10 cellular contexts compared by ENCODE assay signal in the genomic region with DNA sequence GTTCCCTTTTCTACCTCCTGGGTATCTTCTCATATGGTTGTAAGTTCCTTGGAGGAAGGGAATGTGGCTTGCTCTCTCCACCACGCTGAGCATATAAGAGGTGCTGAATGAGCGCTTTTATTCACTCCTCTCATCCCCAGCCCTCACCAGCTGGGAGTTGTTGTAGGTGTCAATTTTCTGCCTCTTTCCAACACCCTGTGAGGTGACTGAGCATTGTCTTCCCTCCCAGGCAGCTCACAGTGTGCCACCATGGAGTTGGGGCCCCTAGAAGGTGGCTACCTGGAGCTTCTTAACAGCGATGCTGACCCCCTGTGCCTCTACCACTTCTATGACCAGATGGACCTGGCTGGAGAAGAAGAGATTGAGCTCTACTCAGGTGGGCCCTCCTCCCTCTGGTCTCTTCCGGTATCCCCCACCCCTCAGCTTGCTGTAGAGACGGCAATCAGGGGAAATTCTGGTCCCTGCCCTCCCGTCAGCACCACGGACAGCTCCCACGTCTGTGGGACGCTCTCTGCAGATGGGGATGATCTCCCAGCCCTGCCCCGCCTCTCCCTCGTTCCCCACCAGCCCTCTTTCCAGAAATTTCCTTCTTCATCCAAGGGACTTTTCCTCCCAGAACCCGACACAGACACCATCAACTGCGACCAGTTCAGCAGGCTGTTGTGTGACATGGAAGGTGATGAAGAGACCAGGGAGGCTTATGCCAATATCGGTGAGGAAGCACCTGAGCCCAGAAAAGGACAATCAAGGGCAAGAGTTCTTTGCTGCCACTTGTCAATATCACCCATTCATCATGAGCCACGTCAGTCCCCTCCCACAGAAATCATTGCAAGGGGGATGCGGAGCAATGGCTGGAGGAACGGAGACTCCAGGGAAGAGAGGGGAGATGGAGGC.
A peak's percentile ranks its signal among the peaks of the same experiment; 100 is the strongest.
DNase-seq lines count a peak whose midpoint lies in the region; ATAC-seq and TF ChIP-seq lines count a peak whose summit lies in the region.
"Had no signal": no experiment of that assay in that cellular context is flagged by ENCODE, and none has a peak within 500 bp of the region (broad histone marks: within the 10 kb centered on the region; RNA-seq: fewer than 3 reads in every experiment).

No MANE protein-coding gene starts in this region.

- CTCF ChIA-PET in HEK293 (lab: Yijun Ruan, JAX) = interaction anchor here (0.5 to 0.7 kb wide), 2 partner anchors 26 to 158 kb away, joined by 3 read pairs; no protein-coding TSS in a partner anchor

- POLR2A ChIA-PET in HEK293 (lab: Yijun Ruan, JAX) = no interaction called here

- peak; percentile 61 for DNase-seq in ACHN
- DNase-seq in activated T-cell treated with anti-CD3 and anti-CD28 coated beads, Interleukin-2, amount 50 U/mL, for 48 hours = peak; percentile 42 to 49
- no peak for DNase-seq in NK-92 (lab: John Stamatoyannopoulos, UW; ENCODE audit: unreplicated experiment)
- DNase-seq in NCI-H524 (lab: John Stamatoyannopoulos, UW) = no peak
- DNase-seq in NCI-H345 (lab: John Stamatoyannopoulos, UW) = no peak
- DNase-seq: NCI-H774 had no signal

- no peaks in the 10 kb centered on the region for H3K36me3 ChIP-seq in HEK293 (ENCODE audit: control insufficient read depth in 2 of 2, insufficient read depth in 1 of 2, low read length in 2 of 2)
- no peaks in the 10 kb centered on the region for H3K36me3 ChIP-seq in iPS-18a (ENCODE audit: control insufficient read depth, low read depth, low read length)

- no peak for ATAC-seq in GM18502 (IDR thresholded peaks at IDR 0.05; ENCODE audit: poor library complexity, unreplicated experiment)

- no peaks in the 10 kb centered on the region for H3K27me3 ChIP-seq in iPS-18a (ENCODE audit: control insufficient read depth, insufficient read depth, low read length)

- no peak overlapping the region for H3K9ac ChIP-seq in iPS-18a (ENCODE audit: low read length)

- H3K27ac ChIP-seq in HEK293 (ENCODE audit: extremely low read depth, low read depth, low read length) = no peak overlapping the region
- no peak overlapping the region for H3K27ac ChIP-seq in iPS-18a (ENCODE audit: low read length)

- H3K9me3 ChIP-seq in HEK293 (ENCODE audit: control insufficient read depth, insufficient read depth, low read depth, low read length) (no peaks in the 10 kb centered on the region), iPS-18a (ENCODE audit: control insufficient read depth, low read depth, low read length) (no peaks in the 10 kb centered on the region)

- in situ Hi-C loops in ACHN (cut with HindIII; ENCODE audit: low pct_ligation_motif_present, low pct_unique_long_range_greater_than_20kb, low sequenced_read_pairs) = no loop called here

- H3K4me1 ChIP-seq in HEK293 (ENCODE audit: control insufficient read depth, insufficient read depth, low read length) (no peaks in the 10 kb centered on the region), iPS-18a (ENCODE audit: control insufficient read depth, low read depth, low read length) (peaks cover 4% of the 10 kb centered on the region)

- H3K4me3 ChIP-seq in HEK293 (ENCODE audit: low read depth, low read length) (no peak overlapping the region), iPS-18a (ENCODE audit: low read length) (peak overlapping the region; percentile 14)
- H3K4me3 ChIP-seq: skin epidermis had no signal

- TF ChIP-seq CTCF in HEK293 (tag by site-specific recombination; IDR thresholded peaks at IDR 0.05) = no peak

TF ChIP-seq in HEK293, 187 proteins besides CTCF, POLR2A, EP300 and RAD21:
- TF ChIP-seq ZNF175 (tag by site-specific recombination; IDR thresholded peaks at IDR 0.05) = no peak
- TF ChIP-seq ZNF335 (tag by site-specific recombination; conservative IDR thresholded peaks at IDR 0.05) = no peak
- TF ChIP-seq, protein P1, sequence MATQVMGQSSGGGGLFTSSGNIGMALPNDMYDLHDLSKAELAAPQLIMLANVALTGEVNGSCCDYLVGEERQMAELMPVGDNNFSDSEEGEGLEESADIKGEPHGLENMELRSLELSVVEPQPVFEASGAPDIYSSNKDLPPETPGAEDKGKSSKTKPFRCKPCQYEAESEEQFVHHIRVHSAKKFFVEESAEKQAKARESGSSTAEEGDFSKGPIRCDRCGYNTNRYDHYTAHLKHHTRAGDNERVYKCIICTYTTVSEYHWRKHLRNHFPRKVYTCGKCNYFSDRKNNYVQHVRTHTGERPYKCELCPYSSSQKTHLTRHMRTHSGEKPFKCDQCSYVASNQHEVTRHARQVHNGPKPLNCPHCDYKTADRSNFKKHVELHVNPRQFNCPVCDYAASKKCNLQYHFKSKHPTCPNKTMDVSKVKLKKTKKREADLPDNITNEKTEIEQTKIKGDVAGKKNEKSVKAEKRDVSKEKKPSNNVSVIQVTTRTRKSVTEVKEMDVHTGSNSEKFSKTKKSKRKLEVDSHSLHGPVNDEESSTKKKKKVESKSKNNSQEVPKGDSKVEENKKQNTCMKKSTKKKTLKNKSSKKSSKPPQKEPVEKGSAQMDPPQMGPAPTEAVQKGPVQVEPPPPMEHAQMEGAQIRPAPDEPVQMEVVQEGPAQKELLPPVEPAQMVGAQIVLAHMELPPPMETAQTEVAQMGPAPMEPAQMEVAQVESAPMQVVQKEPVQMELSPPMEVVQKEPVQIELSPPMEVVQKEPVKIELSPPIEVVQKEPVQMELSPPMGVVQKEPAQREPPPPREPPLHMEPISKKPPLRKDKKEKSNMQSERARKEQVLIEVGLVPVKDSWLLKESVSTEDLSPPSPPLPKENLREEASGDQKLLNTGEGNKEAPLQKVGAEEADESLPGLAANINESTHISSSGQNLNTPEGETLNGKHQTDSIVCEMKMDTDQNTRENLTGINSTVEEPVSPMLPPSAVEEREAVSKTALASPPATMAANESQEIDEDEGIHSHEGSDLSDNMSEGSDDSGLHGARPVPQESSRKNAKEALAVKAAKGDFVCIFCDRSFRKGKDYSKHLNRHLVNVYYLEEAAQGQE (tag by site-specific recombination; IDR thresholded peaks at IDR 0.05) = peak; percentile 98
- TF ChIP-seq GLIS1 (tag by site-specific recombination; IDR thresholded peaks at IDR 0.05) = 0 out of 2 replicates have a peak, but pooled peaks have one; percentile 20

Comparison
In these comparisons a context has a peak if more than half of its experiments do, and no peak if none do; other contexts are left out.
1. DNase-seq: peak in ACHN (single experiment) and activated T-cell treated with anti-CD3 and anti-CD28 coated beads, Interleukin-2, amount 50 U/mL, for 48 hours (2 of 2); none in NK-92 (single experiment), NCI-H524 (0 of 2) and NCI-H345 (single experiment).